23 cellular contexts compared by ENCODE assay signal in the genomic region with DNA sequence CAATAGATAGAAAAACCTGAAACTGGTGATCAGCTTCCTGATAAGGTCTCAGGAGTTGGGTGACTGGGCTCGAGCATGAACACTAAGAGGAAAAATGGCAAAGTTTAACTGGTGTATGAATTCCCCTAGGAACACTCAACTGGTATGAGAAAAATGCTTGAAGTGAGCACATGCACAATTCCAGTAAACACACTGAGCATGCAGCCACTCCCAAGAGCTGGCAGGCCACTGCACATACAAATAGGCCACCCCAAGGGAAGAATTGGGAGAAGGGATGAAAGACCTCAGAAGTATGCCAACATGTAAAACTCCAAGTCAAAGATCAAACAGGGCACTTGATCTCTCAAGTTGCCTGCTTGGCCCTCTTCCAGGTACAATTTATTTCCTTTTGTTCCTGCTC. TPM values are rescaled to one million over a fixed set of nuclear protein-coding genes. Genes with fewer than 3 reads are reported as not detected.
DNase-seq lines count a peak whose midpoint lies in the region; ATAC-seq, FAIRE-seq and TF ChIP-seq lines count a peak whose summit lies in the region.
"Had no signal": no experiment of that assay in that cellular context is flagged by ENCODE, and none has a peak within 500 bp of the region (broad histone marks: within the 10 kb centered on the region; RNA-seq: fewer than 3 reads in every experiment).

No MANE protein-coding gene starts in this region.

- no peaks in the 10 kb centered on the region for H3K79me2 ChIP-seq in mammary epithelial cell (ENCODE audit: insufficient read depth, low read length)

- H3K9me3 ChIP-seq in mammary epithelial cell (replicated peaks; ENCODE audit: insufficient read depth, low read length) (no peaks in the 10 kb centered on the region), lower lobe of right lung (peaks cover 4% of the 10 kb centered on the region), small intestine (ENCODE audit: control insufficient read depth, low read depth) (peaks cover 1% of the 10 kb centered on the region)

- peaks cover 6% of the 10 kb centered on the region for H3K4me1 Mint-ChIP-seq in MCF 10A (ENCODE audit: insufficient read depth, unreplicated experiment)
- no peaks in the 10 kb centered on the region for H3K4me1 Mint-ChIP-seq in activated CD8-positive, alpha-beta memory T cell treated with anti-CD3 and anti-CD28 coated beads, Interleukin-2, amount 10 ng/mL, durations not matched to agents 7 days and 5 days
- H3K4me1 Mint-ChIP-seq in immature natural killer cell, result no peaks in the 10 kb centered on the region
- no peaks in the 10 kb centered on the region for H3K4me1 Mint-ChIP-seq in stimulated activated memory B cell treated with anti-CD40 and anti-IgM and Interleukin-4, amounts not matched to agents 10 μg/mL and 1 μg/mL and 100 μg/mL, for 72 hours
- H3K4me1 Mint-ChIP-seq: B cell; CD4-positive, CD25-positive, alpha-beta regulatory T cell had no signal

- H3K27ac ChIP-seq in mammary epithelial cell (ENCODE audit: insufficient read depth, low read depth, low read length), result no peak overlapping the region
- H3K27ac ChIP-seq in lower lobe of right lung, result no peak overlapping the region
- H3K27ac ChIP-seq in small intestine (ENCODE audit: low read depth in 1 of 2, low read length in 1 of 2), result no peak overlapping the region
- H3K27ac ChIP-seq: 22Rv1, BLaER1 had no signal

- BruUV-seq in MCF 10A (replicated peaks; lab: Mats Ljungman, UMichigan) (no TSS peak), mammary epithelial cell (replicated peaks; lab: Mats Ljungman, UMichigan) (no TSS peak)

- H3K27me3 ChIP-seq in mammary epithelial cell (ENCODE audit: insufficient read depth, low read length) (no peaks in the 10 kb centered on the region), lower lobe of right lung (ENCODE audit: low read depth) (no peaks in the 10 kb centered on the region), small intestine (ENCODE audit: control insufficient read depth in 2 of 2, insufficient read depth in 2 of 2, low read length in 2 of 2) (no peaks in the 10 kb centered on the region)
- H3K27me3 ChIP-seq: BLaER1 had no signal

- H3K4me3 ChIP-seq in mammary epithelial cell (replicated peaks in 1 of 3; ENCODE audit: insufficient read depth in 1 of 3, low read depth in 2 of 3, low read length in 3 of 3), result no peak overlapping the region
- no peak overlapping the region for H3K4me3 ChIP-seq in lower lobe of right lung
- no peak overlapping the region for H3K4me3 ChIP-seq in small intestine (ENCODE audit: low read depth in 1 of 2, low read length in 2 of 2)
- H3K4me3 ChIP-seq: BLaER1, GM12878 had no signal

- H3K9me3 Mint-ChIP-seq in MCF 10A (ENCODE audit: unreplicated experiment) (peaks cover 15% of the 10 kb centered on the region), immature natural killer cell (peaks cover 0 to 7% (median 3%) of the 10 kb centered on the region in 6 donors)
- H3K9me3 Mint-ChIP-seq in activated CD8-positive, alpha-beta memory T cell treated with anti-CD3 and anti-CD28 coated beads, Interleukin-2, amount 10 ng/mL, durations not matched to agents 7 days and 5 days (ENCODE audit: low read depth), result peaks cover 4% of the 10 kb centered on the region
- H3K9me3 Mint-ChIP-seq in stimulated activated memory B cell treated with anti-CD40 and anti-IgM and Interleukin-4, amounts not matched to agents 10 μg/mL and 1 μg/mL and 100 μg/mL, for 72 hours, result peaks cover 3% of the 10 kb centered on the region

- DNase-seq in MCF 10A (ENCODE audit: unreplicated experiment) (no peak), mammary epithelial cell (no peak), lower lobe of right lung (no peak), small intestine (peak; percentile 1), immature natural killer cell (no peak)
- DNase-seq in activated CD8-positive, alpha-beta memory T cell treated with anti-CD3 and anti-CD28 coated beads, Interleukin-2, amount 10 ng/mL, durations not matched to agents 7 days and 5 days, result no peak
- DNase-seq: Caco-2; CD4-positive, CD25-positive, alpha-beta regulatory T cell; CD8-positive, alpha-beta T cell; DMS153; DND-41; H7; HCEC 1CT had no signal

- ATAC-seq in lower lobe of right lung, result peak; percentile 82
- ATAC-seq in activated CD8-positive, alpha-beta memory T cell treated with anti-CD3 and anti-CD28 coated beads, Interleukin-2, amount 10 ng/mL, durations not matched to agents 7 days and 5 days, result no peak
- no peak for ATAC-seq in stimulated activated memory B cell treated with anti-CD40 and anti-IgM and Interleukin-4, amounts not matched to agents 10 μg/mL and 1 μg/mL and 100 μg/mL, for 72 hours
- ATAC-seq in GM19455 (IDR thresholded peaks at IDR 0.05; ENCODE audit: unreplicated experiment), result no peak
- ATAC-seq: CD8-positive, alpha-beta T cell; GM12878 had no signal

- no peak overlapping the region for H2AFZ ChIP-seq in mammary epithelial cell (ENCODE audit: low read depth, low read length)

- FAIRE-seq in small intestine (lab: Jason Lieb, UNC), result no peak
- FAIRE-seq: A204.1, G401.6, GM12878, GM19239, H1 had no signal

- H3K4me1 ChIP-seq in mammary epithelial cell (ENCODE audit: insufficient read depth, low read length) (no peaks in the 10 kb centered on the region), lower lobe of right lung (no peaks in the 10 kb centered on the region), small intestine (ENCODE audit: control insufficient read depth in 2 of 2, insufficient read depth in 1 of 2, low read depth in 1 of 2, low read length in 1 of 2) (no peaks in the 10 kb centered on the region)
- H3K4me1 ChIP-seq: BLaER1, Caco-2 had no signal

- no peak overlapping the region for H3K4me2 ChIP-seq in mammary epithelial cell (ENCODE audit: insufficient read depth, low read depth, low read length)
- H3K4me2 ChIP-seq: BLaER1 had no signal

- POLR2A ChIA-PET in MCF 10A (lab: Yijun Ruan, JAX), result no interaction called here

- H4K20me1 ChIP-seq in mammary epithelial cell (ENCODE audit: insufficient read depth, low read length), result no peaks in the 10 kb centered on the region
- H4K20me1 ChIP-seq: BLaER1 had no signal

- CTCF ChIA-PET in MCF 10A (lab: Yijun Ruan, JAX), result interaction anchor here (0.6 to 0.8 kb wide), 2 partner anchors 11 to 859 kb away, joined by 3 to 4 read pairs; no protein-coding TSS in a partner anchor
- CTCF ChIA-PET in mammary epithelial cell (lab: Charles Lee; ENCODE audit: low non-redundant PET), result no interaction called here
- CTCF ChIA-PET in activated CD8-positive, alpha-beta memory T cell treated with anti-CD3 and anti-CD28 coated beads, Interleukin-2, amount 10 ng/mL, durations not matched to agents 7 days and 5 days (lab: Charles Lee), result no interaction called here

- in situ Hi-C loops in mammary epithelial cell (cut with MboI; ENCODE audit: low sequenced_read_pairs in 2 of 2), result loop anchor here in 1 of 2 donors (25.0 kb wide), 1 partner anchor 1491 kb away; no protein-coding TSS in a partner anchor

- TF ChIP-seq CTCF in MCF 10A (IDR thresholded peaks at IDR 0.05; ENCODE audit: unreplicated experiment) (no peak), mammary epithelial cell (conservative IDR thresholded peaks at IDR 0.05 in 1 of 2, IDR thresholded peaks at IDR 0.05 in 1 of 2; ENCODE audit: extremely low read depth in 1 of 2, insufficient read depth in 1 of 2, low read depth in 1 of 2, low read length in 2 of 2) (no peak), lower lobe of right lung (IDR thresholded peaks at IDR 0.05) (no peak)

- intact Hi-C loops in MCF 10A (cut with micrococcal nuclease), result no loop called here
- intact Hi-C loops in mammary epithelial cell (cut with micrococcal nuclease), result no loop called here
- intact Hi-C loops in lower lobe of right lung (cut with DNase I), result no loop called here

- H3K27ac Mint-ChIP-seq in MCF 10A (ENCODE audit: low read depth, unreplicated experiment) (peak overlapping the region; percentile 43), immature natural killer cell (no peak overlapping the region)
- no peak overlapping the region for H3K27ac Mint-ChIP-seq in activated CD8-positive, alpha-beta memory T cell treated with anti-CD3 and anti-CD28 coated beads, Interleukin-2, amount 10 ng/mL, durations not matched to agents 7 days and 5 days
- no peak overlapping the region for H3K27ac Mint-ChIP-seq in stimulated activated memory B cell treated with anti-CD40 and anti-IgM and Interleukin-4, amounts not matched to agents 10 μg/mL and 1 μg/mL and 100 μg/mL, for 72 hours
- H3K27ac Mint-ChIP-seq: B cell; CD4-positive, CD25-positive, alpha-beta regulatory T cell; CD8-positive, alpha-beta T cell had no signal

- no peak overlapping the region for H3K4me3 Mint-ChIP-seq in MCF 10A (ENCODE audit: unreplicated experiment)
- no peak overlapping the region for H3K4me3 Mint-ChIP-seq in activated CD8-positive, alpha-beta memory T cell treated with anti-CD3 and anti-CD28 coated beads, Interleukin-2, amount 10 ng/mL, durations not matched to agents 7 days and 5 days
- H3K4me3 Mint-ChIP-seq in immature natural killer cell, result no peak overlapping the region
- no peak overlapping the region for H3K4me3 Mint-ChIP-seq in stimulated activated memory B cell treated with anti-CD40 and anti-IgM and Interleukin-4, amounts not matched to agents 10 μg/mL and 1 μg/mL and 100 μg/mL, for 72 hours
- H3K4me3 Mint-ChIP-seq: B cell; CD4-positive, CD25-positive, alpha-beta regulatory T cell; CD8-positive, alpha-beta T cell had no signal

- dilution Hi-C loops in mammary epithelial cell (cut with HindIII; ENCODE audit: low sequenced_read_pairs), result no loop called here

- no peaks in the 10 kb centered on the region for H3K36me3 Mint-ChIP-seq in MCF 10A (ENCODE audit: insufficient read depth, unreplicated experiment)
- no peaks in the 10 kb centered on the region for H3K36me3 Mint-ChIP-seq in activated CD8-positive, alpha-beta memory T cell treated with anti-CD3 and anti-CD28 coated beads, Interleukin-2, amount 10 ng/mL, durations not matched to agents 7 days and 5 days
- H3K36me3 Mint-ChIP-seq in immature natural killer cell, result peaks cover 0 to 3% (median 0%) of the 10 kb centered on the region in 3 donors
- no peaks in the 10 kb centered on the region for H3K36me3 Mint-ChIP-seq in stimulated activated memory B cell treated with anti-CD40 and anti-IgM and Interleukin-4, amounts not matched to agents 10 μg/mL and 1 μg/mL and 100 μg/mL, for 72 hours
- H3K36me3 Mint-ChIP-seq: CD4-positive, CD25-positive, alpha-beta regulatory T cell; CD8-positive, alpha-beta T cell had no signal

- H3K36me3 ChIP-seq in mammary epithelial cell (ENCODE audit: insufficient read depth, low read length) (no peaks in the 10 kb centered on the region), lower lobe of right lung (no peaks in the 10 kb centered on the region), small intestine (ENCODE audit: control insufficient read depth in 2 of 2, insufficient read depth in 2 of 2, low read length in 2 of 2) (no peaks in the 10 kb centered on the region)
- H3K36me3 ChIP-seq: BLaER1 had no signal

- H3K27me3 Mint-ChIP-seq in MCF 10A (ENCODE audit: insufficient read depth, unreplicated experiment), result no peaks in the 10 kb centered on the region
- no peaks in the 10 kb centered on the region for H3K27me3 Mint-ChIP-seq in activated CD8-positive, alpha-beta memory T cell treated with anti-CD3 and anti-CD28 coated beads, Interleukin-2, amount 10 ng/mL, durations not matched to agents 7 days and 5 days
- H3K27me3 Mint-ChIP-seq in immature natural killer cell (ENCODE audit: low read depth in 3 of 3), result peaks cover 0 to 7% (median 3%) of the 10 kb centered on the region in 3 donors
- peaks cover 6% of the 10 kb centered on the region for H3K27me3 Mint-ChIP-seq in stimulated activated memory B cell treated with anti-CD40 and anti-IgM and Interleukin-4, amounts not matched to agents 10 μg/mL and 1 μg/mL and 100 μg/mL, for 72 hours
- H3K27me3 Mint-ChIP-seq: CD4-positive, CD25-positive, alpha-beta regulatory T cell had no signal

- 29% methylated on average over 1 of the region's 1 CpG for WGBS in mammary epithelial cell (ENCODE audit: low coverage, missing lambda C conversion rate)
- 61 to 90% (median 77%) methylated on average over 1 of the region's 1 CpG for WGBS in small intestine, 3 donors

- no peak overlapping the region for H3K9ac ChIP-seq in mammary epithelial cell (ENCODE audit: insufficient read depth, low read length)
- H3K9ac ChIP-seq: BLaER1 had no signal

RNA-seq across cellular contexts. Expression of a gene that starts 45.4 kb away (rescaled TPM):
- total RNA-seq in MCF 10A (2022), result 16.8 and 19.3 TPM in 2 replicates
- 10 to 100 TPM; 19.0 to 22.3 TPM for total RNA-seq in mammary epithelial cell
- polyA plus RNA-seq in mammary epithelial cell, result 12.9 TPM
- polyA minus RNA-seq in mammary epithelial cell, result 5.6 TPM
- 12.7 TPM for total RNA-seq in lower lobe of right lung
- 1 to 10 TPM; 6.5 to 9.2 (median 8.1) TPM for polyA plus RNA-seq in small intestine
- total RNA-seq in activated CD8-positive, alpha-beta memory T cell treated with anti-CD3 and anti-CD28 coated beads, Interleukin-2, amount 10 ng/mL, durations not matched to agents 7 days and 5 days, result 10 to 100 TPM in 1 of 2 experiments, 1 to 10 TPM in 1; 9.7 to 13.1 TPM
- polyA plus RNA-seq in immature natural killer cell, result 10 to 100 TPM; 13.7 to 30.9 (median 17.4) TPM

Comparison
In these comparisons a context has a peak if more than half of its experiments do, and no peak if none do; other contexts are left out.
1. ATAC-seq: peak in lower lobe of right lung (2 of 2); none in activated CD8-positive, alpha-beta memory T cell treated with anti-CD3 and anti-CD28 coated beads, Interleukin-2, amount 10 ng/mL, durations not matched to agents 7 days and 5 days (single experiment), stimulated activated memory B cell treated with anti-CD40 and anti-IgM and Interleukin-4, amounts not matched to agents 10 μg/mL and 1 μg/mL and 100 μg/mL, for 72 hours (single experiment) and GM19455 (single experiment).